1 cellular context compared by ENCODE assay signal in genomic region chr22:24292202-24292830, GRCh38. TPM values are rescaled to one million over a fixed set of nuclear protein-coding genes. Genes with fewer than 3 reads are reported as not detected.
"Had no signal": no experiment of that assay in that cellular context is flagged by ENCODE, and none has a peak within 500 bp of the region (broad histone marks: within the 10 kb centered on the region; RNA-seq: fewer than 3 reads in every experiment).

No MANE protein-coding gene starts in this region.

RNA-seq across cellular contexts. Expression of gene GGT5, which starts 47.4 kb away (rescaled TPM):
- total RNA-seq: activated CD8-positive, alpha-beta T cell treated with anti-CD3 and anti-CD28 coated beads for 36 hours had no signal
